Comparison of ENCODE assay signal across 17 cellular contexts in the genomic region with DNA sequence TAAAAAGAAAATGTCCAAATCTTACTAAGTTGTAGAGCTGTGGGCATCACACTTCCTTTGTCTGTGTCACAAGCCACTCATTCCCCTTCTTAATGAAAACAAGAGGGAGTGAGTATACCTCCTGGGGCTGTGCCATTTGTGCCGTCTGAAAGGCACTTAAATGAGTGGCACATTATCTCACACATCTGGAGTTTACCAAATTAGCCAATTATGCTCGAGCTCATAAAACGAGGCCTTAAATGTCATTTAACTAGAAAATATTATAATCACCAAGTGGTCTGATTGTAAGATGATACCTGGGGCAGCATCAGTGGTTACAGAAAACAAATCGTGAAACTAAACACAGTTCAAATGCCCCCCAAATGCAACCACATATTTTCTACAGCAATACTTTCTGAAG.
A peak's percentile ranks its signal among the peaks of the same experiment; 100 is the strongest.
DNase-seq lines count a peak whose midpoint lies in the region; ATAC-seq and TF ChIP-seq lines count a peak whose summit lies in the region.
"Had no signal": no experiment of that assay in that cellular context is flagged by ENCODE, and none has a peak within 500 bp of the region (broad histone marks: within the 10 kb centered on the region; RNA-seq: fewer than 3 reads in every experiment).

No MANE protein-coding gene starts in this region.

- no peaks in the 10 kb centered on the region for H3K27me3 ChIP-seq in mesendoderm (ENCODE audit: insufficient read depth, low read length, poor library complexity)
- H3K27me3 ChIP-seq: BE2C had no signal

- no peak overlapping the region for H3K23ac ChIP-seq in mesendoderm (ENCODE audit: low read length)

- no peak overlapping the region for H3K4me2 ChIP-seq in mesendoderm (ENCODE audit: low read length)

- H4K5ac ChIP-seq in mesendoderm (ENCODE audit: low read length), result no peak overlapping the region

- DNase-seq in HEK293T (ENCODE audit: extremely low spot score) (no peak), NCI-H1417 treated with DMSO at 0.1 percent for 48 hours (lab: John Stamatoyannopoulos, UW) (peak; percentile 64), NCI-H2171 treated with DMSO at 0.1 percent for 48 hours (lab: John Stamatoyannopoulos, UW) (peak; percentile 81), mesendoderm (peak; percentile 43), AG08396 (ENCODE audit: low spot score) (no peak), cortex of kidney (lab: John Stamatoyannopoulos, UW) (no peak)
- DNase-seq: BE2C; Calu3; CD4-positive, alpha-beta T cell; DND-41; GDM1; KBM-7; NCI-H345; NCI-H774 had no signal

- H4K8ac ChIP-seq in mesendoderm (ENCODE audit: low read depth, low read length), result no peak overlapping the region

- no peaks in the 10 kb centered on the region for H3K36me3 ChIP-seq in mesendoderm (ENCODE audit: control insufficient read depth, insufficient read depth, low read length)
- H3K36me3 ChIP-seq: BE2C, HAP-1 had no signal

- WGBS in mesendoderm (ENCODE audit: extremely low coverage, insufficient coverage, low lambda C conversion rate), result no CpG with 5 or more reads among the region's 4 CpGs

- H2BK120ac ChIP-seq in mesendoderm (ENCODE audit: low read depth, low read length), result no peak overlapping the region

- no peak overlapping the region for H3K9ac ChIP-seq in mesendoderm (ENCODE audit: low read length)

- no peaks in the 10 kb centered on the region for H3K4me1 ChIP-seq in mesendoderm (ENCODE audit: control insufficient read depth, low read depth, low read length)
- H3K4me1 ChIP-seq: BE2C, HAP-1 had no signal

- H2BK15ac ChIP-seq in mesendoderm (replicated peaks; ENCODE audit: low read depth), result no peak overlapping the region

- H3K56ac ChIP-seq in mesendoderm (ENCODE audit: low read length), result no peak overlapping the region

- H3K27ac ChIP-seq in mesendoderm (ENCODE audit: low read depth, low read length), result no peak overlapping the region

- POLR2A ChIA-PET in HEK293T (lab: Yijun Ruan, JAX), result interaction anchor here (1.3 kb wide), 1 partner anchor 146 kb away, joined by 3 read pairs; the partner anchor contains the start of gene PAX9

- H2BK5ac ChIP-seq in mesendoderm (ENCODE audit: low read length), result no peak overlapping the region

- no peak overlapping the region for H3K4ac ChIP-seq in mesendoderm (ENCODE audit: low read depth, low read length)

- no peak overlapping the region for H3K4me3 ChIP-seq in mesendoderm (ENCODE audit: low read length)
- H3K4me3 ChIP-seq: GM12878, HAP-1 had no signal

- ATAC-seq in esophagus mucosa, result no peak
- ATAC-seq: GM12878 had no signal

- CTCF ChIA-PET in HEK293T (lab: Yijun Ruan, JAX), result no interaction called here

- no peak overlapping the region for H3K18ac ChIP-seq in mesendoderm (ENCODE audit: low read length)

- H3K79me2 ChIP-seq in mesendoderm (ENCODE audit: control insufficient read depth, insufficient read depth, low read length), result no peaks in the 10 kb centered on the region

- H3K79me1 ChIP-seq in mesendoderm (ENCODE audit: low read length), result no peaks in the 10 kb centered on the region

- H2AK5ac ChIP-seq in mesendoderm (ENCODE audit: low read length), result no peak overlapping the region

TF ChIP-seq in HEK293T, 16 proteins besides CTCF, POLR2A, EP300 and RAD21:
- TF ChIP-seq FOXA1 (IDR thresholded peaks at IDR 0.05) (no peak), SUZ12 (IDR thresholded peaks at IDR 0.05) (no peak), SP1 (IDR thresholded peaks at IDR 0.05) (no peak), NFRKB (IDR thresholded peaks at IDR 0.05) (no peak), LEF1 (IDR thresholded peaks at IDR 0.05; ENCODE audit: borderline replicate concordance) (no peak), ZNF384 (IDR thresholded peaks at IDR 0.05) (no peak)
- TF ChIP-seq, protein P1, sequence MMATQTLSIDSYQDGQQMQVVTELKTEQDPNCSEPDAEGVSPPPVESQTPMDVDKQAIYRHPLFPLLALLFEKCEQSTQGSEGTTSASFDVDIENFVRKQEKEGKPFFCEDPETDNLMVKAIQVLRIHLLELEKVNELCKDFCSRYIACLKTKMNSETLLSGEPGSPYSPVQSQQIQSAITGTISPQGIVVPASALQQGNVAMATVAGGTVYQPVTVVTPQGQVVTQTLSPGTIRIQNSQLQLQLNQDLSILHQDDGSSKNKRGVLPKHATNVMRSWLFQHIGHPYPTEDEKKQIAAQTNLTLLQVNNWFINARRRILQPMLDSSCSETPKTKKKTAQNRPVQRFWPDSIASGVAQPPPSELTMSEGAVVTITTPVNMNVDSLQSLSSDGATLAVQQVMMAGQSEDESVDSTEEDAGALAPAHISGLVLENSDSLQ (IDR thresholded peaks at IDR 0.05), result 0 out of 2 replicates have a peak, but pooled peaks have one; percentile 13

Comparison
In these comparisons a context has a peak if more than half of its experiments do, and no peak if none do; other contexts are left out.
1. DNase-seq: peak in NCI-H1417 treated with DMSO at 0.1 percent for 48 hours (single experiment), NCI-H2171 treated with DMSO at 0.1 percent for 48 hours (single experiment) and mesendoderm (single experiment); none in HEK293T (single experiment), AG08396 (single experiment) and cortex of kidney (single experiment).